In genomic region chr1:109466100-109466439, GRCh38 we compare ENCODE assay signal across 10 cellular contexts. TPM values are rescaled to one million over a fixed set of nuclear protein-coding genes. Genes with fewer than 3 reads are reported as not detected.
DNase-seq lines count a peak whose midpoint lies in the region; ATAC-seq and TF ChIP-seq lines count a peak whose summit lies in the region.
"Had no signal": no experiment of that assay in that cellular context is flagged by ENCODE, and none has a peak within 500 bp of the region (broad histone marks: within the 10 kb centered on the region; RNA-seq: fewer than 3 reads in every experiment).

No MANE protein-coding gene starts in this region.

- 8 to 9% methylated on average over 21 of the region's 21 CpGs for WGBS in sigmoid colon, 2 donors

- H3K27me3 ChIP-seq in SJSA1 (replicated peaks) = peaks cover 74% of the 10 kb centered on the region
- no peaks in the 10 kb centered on the region for H3K27me3 ChIP-seq in sigmoid colon

- H3K9me3 ChIP-seq in SJSA1 (replicated peaks) = peaks cover 6% of the 10 kb centered on the region
- no peaks in the 10 kb centered on the region for H3K9me3 ChIP-seq in sigmoid colon

- H3K27ac ChIP-seq in SJSA1 (no peak overlapping the region), sigmoid colon (peak overlapping the region; percentile 63 to 85 (median 83))

- no peak for TF ChIP-seq CTCF in GM13977 (IDR thresholded peaks at IDR 0.05; ENCODE audit: extremely low read depth, insufficient read depth, missing control alignments)
- no peak for TF ChIP-seq CTCF in foreskin fibroblast (IDR thresholded peaks at IDR 0.05; ENCODE audit: low read depth, low read length)
- no peak for TF ChIP-seq CTCF in sigmoid colon (IDR thresholded peaks at IDR 0.05)

- in situ Hi-C loops in GM13977 (cut with MboI; ENCODE audit: low pct_unique_long_range_greater_than_20kb, low sequenced_read_pairs, unreplicated experiment) = no loop called here
- in situ Hi-C loops in G401 (cut with HindIII; ENCODE audit: low sequenced_read_pairs) = no loop called here

- H3K4me1 ChIP-seq in SJSA1 (replicated peaks) (peaks cover 11% of the 10 kb centered on the region), sigmoid colon (peaks cover 0 to 34% (median 24%) of the 10 kb centered on the region in 4 donors)

- DNase-seq in GM13977 (ENCODE audit: low spot score) (peak; percentile 7), SJSA1 (ENCODE audit: low read depth in 1 of 2, low spot score in 2 of 2) (no peak), foreskin fibroblast (no peak), sigmoid colon (no peak), superior temporal gyrus (ENCODE audit: extremely low spot score) (no peak), COLO829 (ENCODE audit: low spot score) (no peak), G401 (ENCODE audit: low spot score) (no peak)
- DNase-seq: cerebellar nuclear complex, NCI-H1436 had no signal

- TF ChIP-seq POLR2A in sigmoid colon (IDR thresholded peaks at IDR 0.05) = no peak

- H3K4me3 ChIP-seq in SJSA1 (peak overlapping the region; percentile 38), foreskin fibroblast (ENCODE audit: low read depth in 1 of 2, low read length in 2 of 2) (peak overlapping the region; percentile 58 to 67), sigmoid colon (peak overlapping the region; percentile 49 to 80 (median 60))

- intact Hi-C loops in sigmoid colon (cut with DNase I) = loop anchor here (2.0 kb wide), 1 partner anchor 39 kb away; the partner anchor contains the start of gene PSMA5

- no peak for TF ChIP-seq EP300 in sigmoid colon (IDR thresholded peaks at IDR 0.05)

- no peaks in the 10 kb centered on the region for H3K36me3 ChIP-seq in SJSA1
- no peaks in the 10 kb centered on the region for H3K36me3 ChIP-seq in sigmoid colon

- no peak for ATAC-seq in HG03354 (IDR thresholded peaks at IDR 0.05; ENCODE audit: poor library complexity, severe bottlenecking, unreplicated experiment)

RNA-seq across cellular contexts. Expression of gene SYPL2, which starts 0.3 kb away (rescaled TPM):
- total RNA-seq in SJSA1 (2014; rRNA removed; shearing (Covaris generic)) = 0.11 TPM in 1 of 2 replicates, not detected in the other
- total RNA-seq in sigmoid colon = 1 to 10 TPM; 2.1 to 6.9 (median 3.2) TPM
- under 1 TPM in 2 of 3 donors, not detected in 1; under 0.01 to 0.58 TPM for polyA plus RNA-seq in sigmoid colon
- not detected in 2 replicates for total RNA-seq in G401 (2014; rRNA removed; shearing (Covaris generic))

RNA-seq across cellular contexts. Expression of gene ATXN7L2, which starts 17.6 kb away (rescaled TPM):
- total RNA-seq in SJSA1 (2014; rRNA removed; shearing (Covaris generic)) = 4.1 and 5.7 TPM in 2 replicates
- total RNA-seq in sigmoid colon = 10 to 100 TPM in 1 of 4 donors, 1 to 10 TPM in 3; 2.0 to 12.2 (median 3.1) TPM
- polyA plus RNA-seq in sigmoid colon = 1 to 10 TPM; 1.8 to 5.7 (median 2.1) TPM
- total RNA-seq in G401 (2014; rRNA removed; shearing (Covaris generic)) = 2.9 and 6.8 TPM in 2 replicates

RNA-seq across cellular contexts. Expression of gene CYB561D1, which starts 27.8 kb away (rescaled TPM):
- 3.5 and 5.5 TPM in 2 replicates for total RNA-seq in SJSA1 (2014; rRNA removed; shearing (Covaris generic))
- total RNA-seq in sigmoid colon = 1 to 10 TPM; 4.2 to 7.6 (median 5.4) TPM
- 10 to 100 TPM in 1 of 3 donors, 1 to 10 TPM in 2; 1.8 to 12.5 (median 3.9) TPM for polyA plus RNA-seq in sigmoid colon
- total RNA-seq in G401 (2014; rRNA removed; shearing (Covaris generic)) = 0.31 and 3.1 TPM in 2 replicates

RNA-seq across cellular contexts. Expression of gene PSMA5, which starts 39.8 kb away (rescaled TPM):
- total RNA-seq in SJSA1 (2014; rRNA removed; shearing (Covaris generic)) = 104 and 107 TPM in 2 replicates
- total RNA-seq in sigmoid colon = 10 to 100 TPM; 18.8 to 57.6 (median 25.8) TPM
- 100 to 1,000 TPM in 1 of 3 donors, 10 to 100 TPM in 2; 89.5 to 113 (median 94.9) TPM for polyA plus RNA-seq in sigmoid colon
- 105 and 147 TPM in 2 replicates for total RNA-seq in G401 (2014; rRNA removed; shearing (Covaris generic))

RNA-seq across cellular contexts. Expression of gene AMIGO1, which starts 43.5 kb away (rescaled TPM):
- 0.41 and 0.55 TPM in 2 replicates for total RNA-seq in SJSA1 (2014; rRNA removed; shearing (Covaris generic))
- total RNA-seq in sigmoid colon = 10 to 100 TPM in 1 of 4 donors, 1 to 10 TPM in 3; 6.4 to 12.1 (median 8.8) TPM
- polyA plus RNA-seq in sigmoid colon = 1 to 10 TPM in 1 of 3 donors, under 1 TPM in 2; 0.60 to 2.8 (median 0.69) TPM
- 0.07 and 0.25 TPM in 2 replicates for total RNA-seq in G401 (2014; rRNA removed; shearing (Covaris generic))
